ENCODE assay signal across 13 cellular contexts in the genomic region with DNA sequence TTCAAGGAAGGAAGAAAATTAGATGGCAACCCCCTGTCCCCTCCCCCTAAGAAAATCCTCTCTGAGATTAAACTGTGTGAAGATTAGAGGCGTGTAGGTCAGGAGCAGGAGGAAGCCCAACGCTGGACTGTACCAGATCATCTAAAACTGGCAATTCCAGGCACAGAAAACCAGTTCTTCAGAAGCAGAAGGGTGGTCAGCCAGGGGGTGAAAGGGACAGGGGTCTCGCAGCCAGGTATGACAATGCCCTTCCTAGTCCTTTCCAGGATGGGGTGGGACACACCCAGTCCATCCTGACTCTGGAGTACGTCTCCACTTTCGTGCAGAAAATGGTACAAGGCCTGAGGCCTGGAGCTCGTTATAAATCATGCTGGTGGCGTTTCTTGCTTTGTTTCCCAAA. TPM values are rescaled to one million over a fixed set of nuclear protein-coding genes. Genes with fewer than 3 reads are reported as not detected.
DNase-seq lines count a peak whose midpoint lies in the region; ATAC-seq and TF ChIP-seq lines count a peak whose summit lies in the region.
"Had no signal": no experiment of that assay in that cellular context is flagged by ENCODE, and none has a peak within 500 bp of the region (broad histone marks: within the 10 kb centered on the region; RNA-seq: fewer than 3 reads in every experiment).

No MANE protein-coding gene starts in this region.

- H3K27ac ChIP-seq in CD4-positive, alpha-beta memory T cell (ENCODE audit: low read depth, low read length): peak overlapping the region; percentile 99
- H3K27ac ChIP-seq in WERI-Rb-1 (peak overlapping the region; percentile 59), mucosa of rectum (ENCODE audit: low read depth in 2 of 2, low read length in 2 of 2) (peak overlapping the region; percentile 58 to 72)
- H3K27ac ChIP-seq: ascending aorta, left lung had no signal

- no peak for ATAC-seq in left ventricle myocardium superior
- ATAC-seq: heart left ventricle, left lung had no signal

- DNase-seq in CD4-positive, alpha-beta memory T cell: no peak
- DNase-seq in WERI-Rb-1: peak; percentile 22
- DNase-seq in NCI-H2196 treated with DMSO at 0.1 percent for 48 hours (lab: John Stamatoyannopoulos, UW; ENCODE audit: unreplicated experiment): no peak
- DNase-seq in left ventricle myocardium superior: no peak
- no peak for DNase-seq in HuH-7.5 (ENCODE audit: low spot score)
- DNase-seq in dedifferentiated amniotic fluid mesenchymal stem cell (ENCODE audit: extremely low spot score): no peak
- DNase-seq: heart left ventricle; left lung; stimulated activated naive CD4-positive, alpha-beta T cell treated with Interleukin-2 at 50 U/mL for 16 hours had no signal

- POLR2A ChIA-PET in CD4-positive, alpha-beta memory T cell (lab: Charles Lee; ENCODE audit: partially characterized antibody): interaction anchor here (1.7 to 27.4 kb wide), 5 partner anchors 15 to 123 kb away, joined by 5 to 1182 read pairs (median 179); no protein-coding TSS in a partner anchor

- TF ChIP-seq POLR2A in GM19099 (IDR thresholded peaks at IDR 0.05; ENCODE audit: extremely low read depth, insufficient read length, low read depth): peak; percentile 10

- H3K9me3 Mint-ChIP-seq in CD4-positive, alpha-beta memory T cell: peaks cover 0 to 5% (median 0%) of the 10 kb centered on the region in 8 donors

- no peak for TF ChIP-seq CTCF in WERI-Rb-1 (IDR thresholded peaks at IDR 0.05; ENCODE audit: low read depth, low read length)

- peaks cover 50% of the 10 kb centered on the region for H3K4me1 ChIP-seq in CD4-positive, alpha-beta memory T cell (ENCODE audit: insufficient read depth, low read length)
- peaks cover 35 to 40% of the 10 kb centered on the region in 2 donors for H3K4me1 ChIP-seq in mucosa of rectum (ENCODE audit: control insufficient read depth in 2 of 2, insufficient read depth in 2 of 2, low read length in 2 of 2)
- H3K4me1 ChIP-seq: ascending aorta, heart left ventricle had no signal

- peak overlapping the region; percentile 78 to 96 (median 88) for H3K4me3 Mint-ChIP-seq in CD4-positive, alpha-beta memory T cell

- intact Hi-C loops in CD4-positive, alpha-beta memory T cell (cut with micrococcal nuclease): loop anchor here (10.0 kb wide), 3 partner anchors 559 to 1529 kb away; a partner anchor contains a TSS
- intact Hi-C loops in left ventricle myocardium superior (cut with micrococcal nuclease): no loop called here

- peaks cover 9 to 22% of the 10 kb centered on the region in 2 donors for H3K36me3 Mint-ChIP-seq in CD4-positive, alpha-beta memory T cell

- H3K36me3 ChIP-seq in CD4-positive, alpha-beta memory T cell (ENCODE audit: insufficient read depth, low read length): no peaks in the 10 kb centered on the region
- H3K36me3 ChIP-seq in WERI-Rb-1 (no peaks in the 10 kb centered on the region), mucosa of rectum (ENCODE audit: control insufficient read depth in 2 of 2, insufficient read depth in 2 of 2, low read length in 2 of 2) (no peaks in the 10 kb centered on the region)
- H3K36me3 ChIP-seq: ascending aorta, heart left ventricle, left lung had no signal

- no peaks in the 10 kb centered on the region for H3K27me3 Mint-ChIP-seq in CD4-positive, alpha-beta memory T cell

- H3K27ac Mint-ChIP-seq in CD4-positive, alpha-beta memory T cell: peak overlapping the region; percentile 96 to 100 (median 100)

- H3K9ac ChIP-seq in mucosa of rectum (ENCODE audit: low read depth in 1 of 2, low read length in 2 of 2): peak overlapping the region in 1 of 2 donors; percentile 65

- H3K9me3 ChIP-seq in CD4-positive, alpha-beta memory T cell (ENCODE audit: control insufficient read depth in 1 of 2, low read length in 2 of 2): no peaks in the 10 kb centered on the region
- no peaks in the 10 kb centered on the region for H3K9me3 ChIP-seq in WERI-Rb-1 (ENCODE audit: severe bottlenecking)
- H3K9me3 ChIP-seq in mucosa of rectum (ENCODE audit: control insufficient read depth in 2 of 2, low read length in 2 of 2): no peaks in the 10 kb centered on the region
- H3K9me3 ChIP-seq: ascending aorta, heart left ventricle, left lung had no signal

- H3K4me1 Mint-ChIP-seq in CD4-positive, alpha-beta memory T cell: peaks cover 40 to 86% (median 56%) of the 10 kb centered on the region in 4 donors

- H3K27me3 ChIP-seq in CD4-positive, alpha-beta memory T cell (ENCODE audit: insufficient read depth, low read length): no peaks in the 10 kb centered on the region
- no peaks in the 10 kb centered on the region for H3K27me3 ChIP-seq in WERI-Rb-1 (ENCODE audit: insufficient read depth, low read depth, severe bottlenecking)
- H3K27me3 ChIP-seq in mucosa of rectum (ENCODE audit: control insufficient read depth in 2 of 2, insufficient read depth in 2 of 2, low read length in 2 of 2): no peaks in the 10 kb centered on the region
- H3K27me3 ChIP-seq: ascending aorta, left lung had no signal

- CTCF ChIA-PET in CD4-positive, alpha-beta memory T cell (lab: Charles Lee; ENCODE audit: partially characterized antibody): interaction anchor here (0.9 to 7.7 kb wide), 4 partner anchors 35 to 124 kb away, joined by 3 to 115 read pairs (median 62); no protein-coding TSS in a partner anchor

- peak overlapping the region in 1 of 2 donors; percentile 36 for H3K4me3 ChIP-seq in CD4-positive, alpha-beta memory T cell (ENCODE audit: low read length in 2 of 2)
- H3K4me3 ChIP-seq in WERI-Rb-1 (ENCODE audit: low read depth, low read length): no peak overlapping the region
- H3K4me3 ChIP-seq in mucosa of rectum (ENCODE audit: low read length in 2 of 2): peak overlapping the region in 1 of 2 donors; percentile 52
- H3K4me3 ChIP-seq: ascending aorta, left lung had no signal

RNA-seq across cellular contexts. Expression of a gene that starts 3.3 kb away (rescaled TPM):
- total RNA-seq in CD4-positive, alpha-beta memory T cell: 100 to 1,000 TPM; 198 to 200 TPM
- 100 to 1,000 TPM; 266 to 486 TPM for polyA plus RNA-seq in CD4-positive, alpha-beta memory T cell
- total RNA-seq in left ventricle myocardium superior: 0.67 TPM
- total RNA-seq: ascending aorta, osteoblast had no signal

Comparison
In these comparisons a context has a peak if more than half of its experiments do, and no peak if none do; other contexts are left out.
1. RNA of a gene that starts 3.3 kb away (total RNA-seq): 198 to 200 TPM in CD4-positive, alpha-beta memory T cell; 0.67 TPM in left ventricle myocardium superior (single experiment); every median in the first group is over 100 times any median in the second.
2. Peak in every context shown above with its lines, with median percentiles within 50 percentile points of each other: H3K27ac ChIP-seq.